9 cellular contexts compared by ENCODE assay signal in genomic region chr19:57633832-57634131, GRCh38. TPM values are rescaled to one million over a fixed set of nuclear protein-coding genes. Genes with fewer than 3 reads are reported as not detected.
DNase-seq lines count a peak whose midpoint lies in the region; ATAC-seq, FAIRE-seq and TF ChIP-seq lines count a peak whose summit lies in the region.
"Had no signal": no experiment of that assay in that cellular context is flagged by ENCODE, and none has a peak within 500 bp of the region (broad histone marks: within the 10 kb centered on the region; RNA-seq: fewer than 3 reads in every experiment).

No MANE protein-coding gene starts in this region.

- H3K9me3 ChIP-seq in T-helper 17 cell (ENCODE audit: control insufficient read depth, low read length, poor library complexity, severe bottlenecking) (peaks cover 7% of the 10 kb centered on the region), trophoblast cell (ENCODE audit: insufficient read depth, low read depth, low read length) (peaks cover 1% of the 10 kb centered on the region)

- peak overlapping the region; percentile 88 for H3K27ac Mint-ChIP-seq in T-helper 17 cell

- no peak overlapping the region for H3K27ac ChIP-seq in trophoblast cell (ENCODE audit: low read depth, low read length)

- H2BK5ac ChIP-seq in trophoblast cell (ENCODE audit: low read depth, low read length, poor library complexity) = no peak overlapping the region

- no peaks in the 10 kb centered on the region for H3K27me3 Mint-ChIP-seq in T-helper 17 cell

- H3K36me3 Mint-ChIP-seq in T-helper 17 cell (ENCODE audit: low read depth) = peaks cover 3% of the 10 kb centered on the region

- no peak overlapping the region for H3K23ac ChIP-seq in trophoblast cell (ENCODE audit: low read length)

- H3K79me1 ChIP-seq in trophoblast cell (ENCODE audit: low read length) = peaks cover 5% of the 10 kb centered on the region

- no CpG with 5 or more reads among the region's 6 CpGs for WGBS in trophoblast cell (ENCODE audit: extremely low coverage, insufficient coverage, insufficient read length)

- no peak overlapping the region for H2BK12ac ChIP-seq in trophoblast cell (ENCODE audit: low read length)

- peak overlapping the region; percentile 59 for H2AFZ ChIP-seq in trophoblast cell (ENCODE audit: insufficient read depth, low read length, poor library complexity)

- H3K9ac ChIP-seq in trophoblast cell (ENCODE audit: low read length) = peak overlapping the region; percentile 38

- TF ChIP-seq CTCF in foreskin fibroblast (IDR thresholded peaks at IDR 0.05; ENCODE audit: low read depth, low read length) = no peak
- TF ChIP-seq CTCF in D721Med (IDR thresholded peaks at IDR 0.05; ENCODE audit: insufficient read depth, missing control alignments) = no peak

- ATAC-seq in T-helper 17 cell = no peak
- ATAC-seq in GM18907 (IDR thresholded peaks at IDR 0.05; ENCODE audit: unreplicated experiment) = no peak

- peak; percentile 6 for DNase-seq in G401 (ENCODE audit: low spot score)
- no peak for DNase-seq in T-helper 17 cell
- no peak for DNase-seq in foreskin fibroblast
- DNase-seq in trophoblast cell = peak in 1 of 2 donors; percentile 12
- no peak for DNase-seq in D721Med (ENCODE audit: insufficient read length, low spot score)
- DNase-seq in 8988T = no peak
- DNase-seq in ecto neural progenitor cell (ENCODE audit: low spot score) = no peak

- H3K4me1 ChIP-seq in trophoblast cell (ENCODE audit: control insufficient read depth in 1 of 2, insufficient read depth in 2 of 2, low read length in 2 of 2) = peaks cover 5 to 7% of the 10 kb centered on the region in 2 experiments

- H3K27me3 ChIP-seq in trophoblast cell (ENCODE audit: insufficient read depth, low read length) = no peaks in the 10 kb centered on the region

- peaks cover 8 to 11% of the 10 kb centered on the region in 2 experiments for H3K36me3 ChIP-seq in trophoblast cell (ENCODE audit: control insufficient read depth in 1 of 2, insufficient read depth in 2 of 2, low read length in 2 of 2)

- peak overlapping the region; percentile 92 for H3K4me3 Mint-ChIP-seq in T-helper 17 cell

- H3K4me3 ChIP-seq in foreskin fibroblast (ENCODE audit: low read depth in 1 of 2, low read length in 2 of 2) (peak overlapping the region; percentile 77 to 85), trophoblast cell (ENCODE audit: low read depth, low read length) (peak overlapping the region; percentile 81)

- H3K79me2 ChIP-seq in trophoblast cell (ENCODE audit: control insufficient read depth, insufficient read depth, low read length, poor library complexity) = peaks cover 7% of the 10 kb centered on the region

- no peak overlapping the region for H4K91ac ChIP-seq in trophoblast cell (ENCODE audit: low read depth, low read length)

- H4K8ac ChIP-seq in trophoblast cell (ENCODE audit: low read depth, low read length) = peak overlapping the region; percentile 35

- peak overlapping the region; percentile 35 for H3K18ac ChIP-seq in trophoblast cell (ENCODE audit: low read length)

- peak overlapping the region; percentile 81 for H3K4me2 ChIP-seq in trophoblast cell (ENCODE audit: low read length)

- H3K14ac ChIP-seq in trophoblast cell (ENCODE audit: low read length) = peak overlapping the region; percentile 70

- H3K4me1 Mint-ChIP-seq in T-helper 17 cell = peaks cover 11% of the 10 kb centered on the region

- no peak overlapping the region for H2BK120ac ChIP-seq in trophoblast cell (ENCODE audit: insufficient read depth, low read length, poor library complexity)

- H3K4ac ChIP-seq in trophoblast cell (ENCODE audit: low read depth, low read length) = no peak overlapping the region

- H4K12ac ChIP-seq in trophoblast cell (ENCODE audit: low read depth, low read length) = peak overlapping the region; percentile 80

- in situ Hi-C loops in G401 (cut with HindIII; ENCODE audit: low sequenced_read_pairs) = no loop called here

- FAIRE-seq in D721Med (lab: Jason Lieb, UNC) = no peak

- peak overlapping the region; percentile 35 for H2AK5ac ChIP-seq in trophoblast cell (ENCODE audit: low read length)

RNA-seq across cellular contexts. Expression of gene ZNF211, which starts 0.8 kb away (rescaled TPM):
- 10.8 and 16.9 TPM in 2 replicates for total RNA-seq in G401 (2014; rRNA removed; shearing (Covaris generic))
- 10 to 100 TPM; 27.7 to 33.7 TPM for total RNA-seq in T-helper 17 cell
- 14.3 and 15.1 TPM in 2 replicates for polyA plus RNA-seq in trophoblast cell (2013)

RNA-seq across cellular contexts. Expression of gene ZNF134, which starts 19.7 kb away (rescaled TPM):
- total RNA-seq in G401 (2014; rRNA removed; shearing (Covaris generic)) = 6.2 and 19.6 TPM in 2 replicates
- 10 to 100 TPM; 20.9 to 22.7 TPM for total RNA-seq in T-helper 17 cell
- polyA plus RNA-seq in trophoblast cell (2013) = 9.0 and 9.9 TPM in 2 replicates

RNA-seq across cellular contexts. Expression of gene ZNF530, which starts 34.1 kb away (rescaled TPM):
- 6.5 and 8.3 TPM in 2 replicates for total RNA-seq in G401 (2014; rRNA removed; shearing (Covaris generic))
- total RNA-seq in T-helper 17 cell = 1 to 10 TPM; 2.5 to 4.4 TPM
- 3.9 and 4.5 TPM in 2 replicates for polyA plus RNA-seq in trophoblast cell (2013)

RNA-seq across cellular contexts. Expression of gene ZSCAN4, which starts 35.0 kb away (rescaled TPM):
- total RNA-seq in G401 (2014; rRNA removed; shearing (Covaris generic)) = 0.55 and 1.3 TPM in 2 replicates
- not detected for total RNA-seq in T-helper 17 cell
- polyA plus RNA-seq in trophoblast cell (2013) = 2.2 TPM in 2 replicates
- total RNA-seq: pulmonary artery endothelial cell had no signal

RNA-seq across cellular contexts. Expression of gene ZNF551, which starts 48.0 kb away (rescaled TPM):
- total RNA-seq in G401 (2014; rRNA removed; shearing (Covaris generic)) = 11.7 and 15.8 TPM in 2 replicates
- 10 to 100 TPM in 1 of 2 donors, 1 to 10 TPM in 1; 9.2 to 13.9 TPM for total RNA-seq in T-helper 17 cell
- polyA plus RNA-seq in trophoblast cell (2013) = 5.2 TPM in 2 replicates
